ENCODE assay signal across 8 cellular contexts in the genomic region with DNA sequence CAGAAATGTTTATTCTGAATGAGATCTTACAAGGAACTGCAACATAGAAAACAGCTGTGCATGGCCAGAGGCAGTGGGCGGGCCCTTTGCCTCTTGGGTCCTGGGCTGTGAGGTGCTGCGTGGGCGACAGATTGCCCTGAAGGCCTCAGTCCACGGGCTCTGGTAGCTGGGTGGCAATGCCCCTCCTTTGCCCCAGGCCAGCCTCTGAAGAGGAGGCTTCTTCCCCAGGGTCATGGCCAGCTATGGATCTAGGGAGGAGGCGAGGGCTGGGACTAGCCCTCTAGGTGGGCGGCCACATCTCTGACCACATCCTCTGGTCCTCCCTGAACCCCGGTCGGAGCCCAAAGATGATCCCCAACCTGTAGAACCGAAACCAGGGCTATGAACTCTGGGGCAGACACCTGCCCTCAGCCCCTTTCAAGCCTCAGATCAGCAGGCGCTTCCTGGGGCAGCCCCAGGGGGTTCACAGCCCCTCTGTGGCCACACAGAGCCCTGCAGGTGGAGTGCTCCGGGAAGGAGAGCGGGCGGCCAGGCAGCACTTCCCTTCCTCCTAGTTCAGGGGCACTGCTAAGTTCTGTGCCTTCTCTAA. TPM values are rescaled to one million over a fixed set of nuclear protein-coding genes. Genes with fewer than 3 reads are reported as not detected.
DNase-seq lines count a peak whose midpoint lies in the region; ATAC-seq and TF ChIP-seq lines count a peak whose summit lies in the region.

No MANE protein-coding gene starts in this region.

- H3K4me3 Mint-ChIP-seq in activated naive CD8-positive, alpha-beta T cell treated with anti-CD3 and anti-CD28 coated beads, Interleukin-2, amount 10 ng/mL, durations not matched to agents 7 days and 5 days, result peak overlapping the region; percentile 46

- H3K27ac Mint-ChIP-seq in activated naive CD8-positive, alpha-beta T cell treated with anti-CD3 and anti-CD28 coated beads, Interleukin-2, amount 10 ng/mL, durations not matched to agents 7 days and 5 days, result peak overlapping the region; percentile 83

- TF ChIP-seq EP300 in sigmoid colon (IDR thresholded peaks at IDR 0.05), result no peak

- H3K9me3 ChIP-seq in HUES64 (ENCODE audit: insufficient read depth, low read depth, low read length), result no peaks in the 10 kb centered on the region
- H3K9me3 ChIP-seq in sigmoid colon, result no peaks in the 10 kb centered on the region

- TF ChIP-seq POLR2A in GM15510 (IDR thresholded peaks at IDR 0.05; ENCODE audit: borderline replicate concordance, extremely low read depth, insufficient read length) (peak; percentile 41), sigmoid colon (IDR thresholded peaks at IDR 0.05) (no peak)

- POLR2A ChIA-PET in activated naive CD8-positive, alpha-beta T cell treated with anti-CD3 and anti-CD28 coated beads, Interleukin-2, amount 10 ng/mL, durations not matched to agents 7 days and 5 days (lab: Charles Lee), result interaction anchor here (1.4 to 27.4 kb wide), 4 partner anchors 12 to 259 kb away, joined by 5 to 782 read pairs (median 82); a partner anchor contains a TSS

- H3K36me3 ChIP-seq in HUES64 (ENCODE audit: insufficient read depth, low read length) (peaks cover 8% of the 10 kb centered on the region), sigmoid colon (peaks cover 0 to 24% (median 8%) of the 10 kb centered on the region in 4 donors)

- peaks cover 8% of the 10 kb centered on the region for H3K4me1 ChIP-seq in HUES64 (ENCODE audit: insufficient read depth, low read length)
- peaks cover 0 to 72% (median 54%) of the 10 kb centered on the region in 4 donors for H3K4me1 ChIP-seq in sigmoid colon

- peak; percentile 69 for DNase-seq in activated naive CD8-positive, alpha-beta T cell treated with anti-CD3 and anti-CD28 coated beads, Interleukin-2, amount 10 ng/mL, durations not matched to agents 7 days and 5 days
- no peak for DNase-seq in sigmoid colon
- no peak for DNase-seq in T1000 (lab: John Stamatoyannopoulos, UW)
- no peak for DNase-seq in HuH-7.5 (ENCODE audit: low spot score)
- DNase-seq in NCI-H187 (lab: John Stamatoyannopoulos, UW), result no peak

- intact Hi-C loops in sigmoid colon (cut with DNase I), result no loop called here

- H3K4me1 Mint-ChIP-seq in activated naive CD8-positive, alpha-beta T cell treated with anti-CD3 and anti-CD28 coated beads, Interleukin-2, amount 10 ng/mL, durations not matched to agents 7 days and 5 days, result peaks cover 69% of the 10 kb centered on the region

- peak; percentile 40 for ATAC-seq in GM21526 (IDR thresholded peaks at IDR 0.05; ENCODE audit: low FRiP score, unreplicated experiment)
- peak; percentile 61 for ATAC-seq in activated naive CD8-positive, alpha-beta T cell treated with anti-CD3 and anti-CD28 coated beads, Interleukin-2, amount 10 ng/mL, durations not matched to agents 7 days and 5 days (ENCODE audit: low read depth)

- no peak for TF ChIP-seq CTCF in sigmoid colon (IDR thresholded peaks at IDR 0.05)

- no peaks in the 10 kb centered on the region for H3K27me3 Mint-ChIP-seq in activated naive CD8-positive, alpha-beta T cell treated with anti-CD3 and anti-CD28 coated beads, Interleukin-2, amount 10 ng/mL, durations not matched to agents 7 days and 5 days

- H3K27ac ChIP-seq in HUES64 (ENCODE audit: low read depth, low read length) (peak overlapping the region; percentile 49; the same call in 1 of the 2 replicates), sigmoid colon (peak overlapping the region; percentile 67 to 97 (median 97))

- H3K4me3 ChIP-seq in HUES64 (ENCODE audit: low read length), result no peak overlapping the region
- H3K4me3 ChIP-seq in sigmoid colon, result no peak overlapping the region

- no peaks in the 10 kb centered on the region for H3K27me3 ChIP-seq in HUES64 (ENCODE audit: insufficient read depth, low read length)
- no peaks in the 10 kb centered on the region for H3K27me3 ChIP-seq in sigmoid colon

- peak overlapping the region; percentile 44; the same call in 1 of the 2 replicates for H3K9ac ChIP-seq in HUES64 (ENCODE audit: low read depth, low read length)

- no peaks in the 10 kb centered on the region for H3K9me3 Mint-ChIP-seq in activated naive CD8-positive, alpha-beta T cell treated with anti-CD3 and anti-CD28 coated beads, Interleukin-2, amount 10 ng/mL, durations not matched to agents 7 days and 5 days

- WGBS in HUES64, result 54% methylated on average over 13 of the region's 13 CpGs
- WGBS in sigmoid colon, 2 donors, result 40 to 62% methylated on average over 13 of the region's 13 CpGs

- H3K36me3 Mint-ChIP-seq in activated naive CD8-positive, alpha-beta T cell treated with anti-CD3 and anti-CD28 coated beads, Interleukin-2, amount 10 ng/mL, durations not matched to agents 7 days and 5 days, result peaks cover 18% of the 10 kb centered on the region

RNA-seq across cellular contexts. Expression of a gene that starts 6.6 kb away (rescaled TPM):
- polyA plus RNA-seq in HUES64 (2013, experiment 1 of 2), result 4.0 TPM
- polyA plus RNA-seq in HUES64 (2013, experiment 2 of 2), result 4.4 TPM
- total RNA-seq in activated naive CD8-positive, alpha-beta T cell treated with anti-CD3 and anti-CD28 coated beads, Interleukin-2, amount 10 ng/mL, durations not matched to agents 7 days and 5 days, result 1 to 10 TPM; 3.4 to 3.5 TPM
- under 1 TPM in 3 of 4 donors, not detected in 1; 0.16 to 0.83 (median 0.36) TPM for total RNA-seq in sigmoid colon
- 10 to 100 TPM; 19.8 to 39.8 (median 20.8) TPM for polyA plus RNA-seq in sigmoid colon

RNA-seq across cellular contexts. Expression of a gene that starts 27.3 kb away (rescaled TPM):
- 20.5 TPM for polyA plus RNA-seq in HUES64 (2013, experiment 1 of 2)
- polyA plus RNA-seq in HUES64 (2013, experiment 2 of 2), result 19.7 TPM
- 100 to 1,000 TPM; 187 to 195 TPM for total RNA-seq in activated naive CD8-positive, alpha-beta T cell treated with anti-CD3 and anti-CD28 coated beads, Interleukin-2, amount 10 ng/mL, durations not matched to agents 7 days and 5 days
- total RNA-seq in sigmoid colon, result 10 to 100 TPM; 38.5 to 73.1 (median 44.1) TPM
- 10 to 100 TPM; 27.0 to 54.0 (median 29.4) TPM for polyA plus RNA-seq in sigmoid colon

RNA-seq across cellular contexts. Expression of a gene that starts 40.7 kb away (rescaled TPM):
- 31.5 TPM for polyA plus RNA-seq in HUES64 (2013, experiment 1 of 2)
- 36.6 TPM for polyA plus RNA-seq in HUES64 (2013, experiment 2 of 2)
- total RNA-seq in activated naive CD8-positive, alpha-beta T cell treated with anti-CD3 and anti-CD28 coated beads, Interleukin-2, amount 10 ng/mL, durations not matched to agents 7 days and 5 days, result 10 to 100 TPM; 37.4 to 39.0 TPM
- 10 to 100 TPM in 1 of 4 donors, 1 to 10 TPM in 3; 6.8 to 12.7 (median 8.8) TPM for total RNA-seq in sigmoid colon
- polyA plus RNA-seq in sigmoid colon, result 10 to 100 TPM in 2 of 3 donors, 1 to 10 TPM in 1; 9.0 to 26.1 (median 10.9) TPM

RNA-seq across cellular contexts. Expression of a gene that starts 48.1 kb away (rescaled TPM):
- 14.1 TPM for polyA plus RNA-seq in HUES64 (2013, experiment 1 of 2)
- polyA plus RNA-seq in HUES64 (2013, experiment 2 of 2), result 16.9 TPM
- total RNA-seq in activated naive CD8-positive, alpha-beta T cell treated with anti-CD3 and anti-CD28 coated beads, Interleukin-2, amount 10 ng/mL, durations not matched to agents 7 days and 5 days, result 10 to 100 TPM; 92.0 to 96.2 TPM
- total RNA-seq in sigmoid colon, result 10 to 100 TPM; 11.5 to 23.5 (median 16.6) TPM
- polyA plus RNA-seq in sigmoid colon, result 10 to 100 TPM in 2 of 3 donors, 1 to 10 TPM in 1; 9.0 to 19.8 (median 11.1) TPM
